Comparison of ENCODE assay signal across 13 cellular contexts in genomic region chr2:241109210-241110088, GRCh38. TPM values are rescaled to one million over a fixed set of nuclear protein-coding genes. Genes with fewer than 3 reads are reported as not detected.
A peak's percentile ranks its signal among the peaks of the same experiment; 100 is the strongest.
DNase-seq lines count a peak whose midpoint lies in the region; ATAC-seq, FAIRE-seq and TF ChIP-seq lines count a peak whose summit lies in the region.
"Had no signal": no experiment of that assay in that cellular context is flagged by ENCODE, and none has a peak within 500 bp of the region (broad histone marks: within the 10 kb centered on the region; RNA-seq: fewer than 3 reads in every experiment).

No MANE protein-coding gene starts in this region.

- FAIRE-seq in GM12892 (lab: Jason Lieb, UNC), result peak; percentile 95

- peak overlapping the region; percentile 94 for H3K27ac Mint-ChIP-seq in activated B cell treated with CpG ODN at 0.5 μM for 24 hours
- peak overlapping the region; percentile 94 for H3K27ac Mint-ChIP-seq in central memory CD8-positive, alpha-beta T cell (ENCODE audit: low read depth)

- CTCF ChIA-PET in activated B cell treated with CpG ODN at 0.5 μM for 24 hours (lab: Charles Lee), result interaction anchor here (1.5 to 2.0 kb wide), 3 partner anchors 31 to 126 kb away, joined by 4 to 12 read pairs (median 9); partner anchors contain the start of gene PPP1R7

- intact Hi-C loops in activated B cell treated with CpG ODN at 0.5 μM for 24 hours (cut with micrococcal nuclease) (loop anchor here (1.0 to 10.0 kb wide), 5 partner anchors 7 to 545 kb away; partner anchors contain the start of genes DUSP28, MTERF4, PPP1R7 and RNPEPL1), sigmoid colon (cut with DNase I) (no loop called here)

- no peak overlapping the region for H2BK5ac ChIP-seq in mesenchymal stem cell (ENCODE audit: low read depth, low read length, poor library complexity, severe bottlenecking)

- no peak for TF ChIP-seq CTCF in activated B cell treated with CpG ODN at 0.5 μM for 24 hours (IDR thresholded peaks at IDR 0.05)
- TF ChIP-seq CTCF in sigmoid colon (IDR thresholded peaks at IDR 0.05), result no peak

- H3K36me3 ChIP-seq in sigmoid colon (no peaks in the 10 kb centered on the region), mesenchymal stem cell (ENCODE audit: control insufficient read depth in 1 of 2, insufficient read depth in 2 of 2, low read depth in 1 of 2, low read length in 2 of 2) (peaks cover 12 to 15% of the 10 kb centered on the region in 2 experiments)

- no peak overlapping the region for H3K4me2 ChIP-seq in mesenchymal stem cell (ENCODE audit: low read length, poor library complexity, severe bottlenecking)

- H3K27ac ChIP-seq in sigmoid colon (no peak overlapping the region), mesenchymal stem cell (ENCODE audit: low read length, poor library complexity, severe bottlenecking) (no peak overlapping the region)
- H3K27ac ChIP-seq: testis had no signal

- H3K9ac ChIP-seq in mesenchymal stem cell (ENCODE audit: low read length), result no peak overlapping the region

- no peak overlapping the region for H4K91ac ChIP-seq in mesenchymal stem cell (ENCODE audit: low read length)

- ATAC-seq in activated B cell treated with CpG ODN at 0.5 μM for 24 hours (ENCODE audit: low read depth), result no peak
- ATAC-seq in central memory CD8-positive, alpha-beta T cell (replicated peaks; ENCODE audit: extremely low read depth, poor library complexity, severe bottlenecking), result peak; percentile 22
- ATAC-seq in HG03108 (IDR thresholded peaks at IDR 0.05; ENCODE audit: unreplicated experiment), result no peak
- ATAC-seq in GM19463 (IDR thresholded peaks at IDR 0.05; ENCODE audit: unreplicated experiment), result no peak

- H3K4me3 ChIP-seq in sigmoid colon (no peak overlapping the region), mesenchymal stem cell (ENCODE audit: insufficient read depth in 1 of 2, low read depth in 1 of 2, low read length in 2 of 2) (no peak overlapping the region)
- H3K4me3 ChIP-seq: testis had no signal

- H2AK5ac ChIP-seq in mesenchymal stem cell (ENCODE audit: low read length, severe bottlenecking), result no peak overlapping the region

- H3K4me3 Mint-ChIP-seq in activated B cell treated with CpG ODN at 0.5 μM for 24 hours, result peak overlapping the region; percentile 33
- peak overlapping the region; percentile 78 for H3K4me3 Mint-ChIP-seq in central memory CD8-positive, alpha-beta T cell

- no peaks in the 10 kb centered on the region for H3K27me3 Mint-ChIP-seq in activated B cell treated with CpG ODN at 0.5 μM for 24 hours
- no peaks in the 10 kb centered on the region for H3K27me3 Mint-ChIP-seq in central memory CD8-positive, alpha-beta T cell

- H3K4me1 Mint-ChIP-seq in activated B cell treated with CpG ODN at 0.5 μM for 24 hours, result peaks cover 53% of the 10 kb centered on the region
- H3K4me1 Mint-ChIP-seq in central memory CD8-positive, alpha-beta T cell, result peaks cover 50% of the 10 kb centered on the region

- no peak overlapping the region for H2BK12ac ChIP-seq in mesenchymal stem cell (ENCODE audit: low read length in 2 of 2)

- no peak overlapping the region for H3K18ac ChIP-seq in mesenchymal stem cell (ENCODE audit: low read depth in 1 of 2, low read length in 2 of 2)

- TF ChIP-seq POLR2A in GM12892 (IDR thresholded peaks at IDR 0.05; ENCODE audit: low read depth, low read length) (peak; percentile 35; the same call in 1 of the 2 replicates), sigmoid colon (IDR thresholded peaks at IDR 0.05) (no peak)

- H3K79me1 ChIP-seq in mesenchymal stem cell (replicated peaks; ENCODE audit: low read length, poor library complexity, severe bottlenecking), result no peaks in the 10 kb centered on the region

- no peak for TF ChIP-seq EP300 in sigmoid colon (IDR thresholded peaks at IDR 0.05)

- no peaks in the 10 kb centered on the region for H3K9me3 ChIP-seq in sigmoid colon
- no peaks in the 10 kb centered on the region for H3K9me3 ChIP-seq in mesenchymal stem cell (ENCODE audit: control insufficient read depth, low read length)
- H3K9me3 ChIP-seq: testis had no signal

- H3K14ac ChIP-seq in mesenchymal stem cell (ENCODE audit: low read length in 2 of 2), result no peak overlapping the region

- no peak overlapping the region for H2AFZ ChIP-seq in mesenchymal stem cell (ENCODE audit: low read depth, low read length)

- no peak overlapping the region for H2BK15ac ChIP-seq in mesenchymal stem cell (ENCODE audit: low read depth, poor library complexity, severe bottlenecking)

- no peak overlapping the region for H3K23ac ChIP-seq in mesenchymal stem cell (ENCODE audit: low read length in 2 of 2)

- POLR2A ChIA-PET in activated B cell treated with CpG ODN at 0.5 μM for 24 hours (lab: Charles Lee), result interaction anchor here (0.8 to 6.9 kb wide), 6 partner anchors 8 to 544 kb away, joined by 3 to 142 read pairs (median 48); partner anchors contain the start of genes MTERF4, PASK and PPP1R7

- no peak overlapping the region for H2BK120ac ChIP-seq in mesenchymal stem cell (ENCODE audit: low read depth, low read length)

- H3K4ac ChIP-seq in mesenchymal stem cell (ENCODE audit: low read depth in 1 of 2, low read length in 2 of 2), result no peak overlapping the region

- H3K27me3 ChIP-seq in sigmoid colon, result no peaks in the 10 kb centered on the region
- H3K27me3 ChIP-seq in mesenchymal stem cell (ENCODE audit: control insufficient read depth in 1 of 2, insufficient read depth in 1 of 2, low read length in 2 of 2), result no peaks in the 10 kb centered on the region
- H3K27me3 ChIP-seq: testis had no signal

- DNase-seq in GM12892 (ENCODE audit: insufficient read length) (no peak), activated B cell treated with CpG ODN at 0.5 μM for 24 hours (no peak), sigmoid colon (peak; percentile 22), glomerular visceral epithelial cell (ENCODE audit: extremely low spot score) (no peak), mesenchymal stem cell (no peak)
- DNase-seq in central memory CD8-positive, alpha-beta T cell (ENCODE audit: low spot score in 2 of 2), result no peak
- DNase-seq: amniotic stem cell, NCI-H1105, NCI-H2227 treated with DMSO at 0.1 percent for 48 hours, nucleus accumbens, testis had no signal

- 81 to 91% methylated on average over 14 of the region's 14 CpGs for WGBS in sigmoid colon, 2 donors
- 84% methylated on average over 14 of the region's 14 CpGs for WGBS in mesenchymal stem cell

- no peaks in the 10 kb centered on the region for H3K9me3 Mint-ChIP-seq in activated B cell treated with CpG ODN at 0.5 μM for 24 hours
- no peaks in the 10 kb centered on the region for H3K9me3 Mint-ChIP-seq in central memory CD8-positive, alpha-beta T cell

- H3K4me1 ChIP-seq in sigmoid colon, result no peaks in the 10 kb centered on the region
- H3K4me1 ChIP-seq in mesenchymal stem cell (ENCODE audit: control insufficient read depth, insufficient read depth, low read depth, low read length), result no peaks in the 10 kb centered on the region
- H3K4me1 ChIP-seq: testis had no signal

- no peak overlapping the region for H4K8ac ChIP-seq in mesenchymal stem cell (ENCODE audit: low read length)

- peaks cover 33% of the 10 kb centered on the region for H3K36me3 Mint-ChIP-seq in activated B cell treated with CpG ODN at 0.5 μM for 24 hours (ENCODE audit: low read depth)
- H3K36me3 Mint-ChIP-seq in central memory CD8-positive, alpha-beta T cell (ENCODE audit: insufficient read depth), result peaks cover 20% of the 10 kb centered on the region

RNA-seq across cellular contexts. Expression of gene MTERF4, which starts 7.4 kb away (rescaled TPM):
- polyA plus RNA-seq in GM12892 (2012; ENCODE audit: missing spikeins), result 60.9 TPM
- 99.7 and 122 TPM in 2 replicates for total RNA-seq in activated B cell treated with CpG ODN at 0.5 μM for 24 hours
- total RNA-seq in sigmoid colon, result 10 to 100 TPM; 18.9 to 47.9 (median 33.2) TPM
- polyA plus RNA-seq in sigmoid colon, result 10 to 100 TPM; 27.0 to 40.2 (median 29.1) TPM
- 16.7 TPM for polyA plus RNA-seq in mesenchymal stem cell (2013, experiment 1 of 2)
- polyA plus RNA-seq in mesenchymal stem cell (2013, experiment 2 of 2), result 15.7 TPM

RNA-seq across cellular contexts. Expression of gene PASK, which starts 39.8 kb away (rescaled TPM):
- polyA plus RNA-seq in GM12892 (2012; ENCODE audit: missing spikeins), result 91.5 TPM
- 113 and 150 TPM in 2 replicates for total RNA-seq in activated B cell treated with CpG ODN at 0.5 μM for 24 hours
- 1 to 10 TPM; 2.8 to 7.7 (median 4.7) TPM for total RNA-seq in sigmoid colon
- polyA plus RNA-seq in sigmoid colon, result 10 to 100 TPM in 1 of 3 donors, 1 to 10 TPM in 2; 1.4 to 16.4 (median 1.8) TPM
- polyA plus RNA-seq in mesenchymal stem cell (2013, experiment 1 of 2), result 1.9 TPM
- 1.7 TPM for polyA plus RNA-seq in mesenchymal stem cell (2013, experiment 2 of 2)

RNA-seq across cellular contexts. Expression of gene PPP1R7, which starts 40.8 kb away (rescaled TPM):
- polyA plus RNA-seq in GM12892 (2012; ENCODE audit: missing spikeins), result 118 TPM
- 72.0 and 74.5 TPM in 2 replicates for total RNA-seq in activated B cell treated with CpG ODN at 0.5 μM for 24 hours
- 10 to 100 TPM; 41.3 to 63.5 (median 56.8) TPM for total RNA-seq in sigmoid colon
- 10 to 100 TPM; 76.3 to 89.7 (median 78.7) TPM for polyA plus RNA-seq in sigmoid colon
- polyA plus RNA-seq in mesenchymal stem cell (2013, experiment 1 of 2), result 88.4 TPM
- polyA plus RNA-seq in mesenchymal stem cell (2013, experiment 2 of 2), result 85.6 TPM

Comparison
In these comparisons a context has a peak if more than half of its experiments do, and no peak if none do; other contexts are left out.
1. RNA of gene PASK, which starts 39.8 kb away (total RNA-seq): 113 to 150 TPM in activated B cell treated with CpG ODN at 0.5 μM for 24 hours; 2.8 to 7.7 TPM in sigmoid colon; every median in the first group is over 10 times any median in the second.